Comparison of ENCODE assay signal across 8 cellular contexts in genomic region chr17:68198931-68199836, GRCh38. TPM values are rescaled to one million over a fixed set of nuclear protein-coding genes. Genes with fewer than 3 reads are reported as not detected.
A peak's percentile ranks its signal among the peaks of the same experiment; 100 is the strongest.
DNase-seq lines count a peak whose midpoint lies in the region; ATAC-seq lines count a peak whose summit lies in the region.

No MANE protein-coding gene starts in this region.

- peaks cover 24% of the 10 kb centered on the region for H3K27me3 Mint-ChIP-seq in stimulated activated memory B cell treated with anti-CD40 and anti-IgM and Interleukin-4, amounts not matched to agents 10 μg/mL and 1 μg/mL and 100 μg/mL, for 72 hours

- H3K4me1 Mint-ChIP-seq in stimulated activated memory B cell treated with anti-CD40 and anti-IgM and Interleukin-4, amounts not matched to agents 10 μg/mL and 1 μg/mL and 100 μg/mL, for 72 hours, result peaks cover 45% of the 10 kb centered on the region

- peak overlapping the region; percentile 78 for H3K4me3 Mint-ChIP-seq in stimulated activated memory B cell treated with anti-CD40 and anti-IgM and Interleukin-4, amounts not matched to agents 10 μg/mL and 1 μg/mL and 100 μg/mL, for 72 hours

- intact Hi-C loops in left cardiac atrium (cut with DNase I), result no loop called here

- H3K9me3 Mint-ChIP-seq in stimulated activated memory B cell treated with anti-CD40 and anti-IgM and Interleukin-4, amounts not matched to agents 10 μg/mL and 1 μg/mL and 100 μg/mL, for 72 hours, result no peaks in the 10 kb centered on the region

- ATAC-seq in left cardiac atrium (peak in 1 of 2 donors; percentile 7), HG03135 (IDR thresholded peaks at IDR 0.05; ENCODE audit: unreplicated experiment) (no peak), HG03354 (IDR thresholded peaks at IDR 0.05; ENCODE audit: poor library complexity, severe bottlenecking, unreplicated experiment) (no peak)
- ATAC-seq in stimulated activated memory B cell treated with anti-CD40 and anti-IgM and Interleukin-4, amounts not matched to agents 10 μg/mL and 1 μg/mL and 100 μg/mL, for 72 hours, result peak; percentile 44

- peak overlapping the region; percentile 77 for H3K27ac Mint-ChIP-seq in stimulated activated memory B cell treated with anti-CD40 and anti-IgM and Interleukin-4, amounts not matched to agents 10 μg/mL and 1 μg/mL and 100 μg/mL, for 72 hours

- DNase-seq in activated T-cell treated with anti-CD3 and anti-CD28 coated beads, Interleukin-2, amount 50 U/mL, for 1 hour, result peak; percentile 64
- DNase-seq in activated T-cell treated with anti-CD3 and anti-CD28 coated beads for 4 hours (no peak), left cardiac atrium (peak; percentile 29), cerebellum (ENCODE audit: low spot score) (no peak)
- peak; percentile 24 to 30 for DNase-seq in activated CD4-positive, alpha-beta T cell treated with anti-CD3 and anti-CD28 coated beads, Interleukin-2, amount 50 U/mL, for 4 hours

- no peaks in the 10 kb centered on the region for H3K36me3 Mint-ChIP-seq in stimulated activated memory B cell treated with anti-CD40 and anti-IgM and Interleukin-4, amounts not matched to agents 10 μg/mL and 1 μg/mL and 100 μg/mL, for 72 hours

RNA-seq across cellular contexts. Expression of gene AMZ2, which starts 48.7 kb away (rescaled TPM):
- total RNA-seq in left cardiac atrium, result 10 to 100 TPM; 71.1 to 77.5 TPM
- 43.8 TPM for total RNA-seq in cerebellum

Comparison
In these comparisons a context has a peak if more than half of its experiments do, and no peak if none do; other contexts are left out.
1. DNase-seq: peak in activated T-cell treated with anti-CD3 and anti-CD28 coated beads, Interleukin-2, amount 50 U/mL, for 1 hour (single experiment), activated CD4-positive, alpha-beta T cell treated with anti-CD3 and anti-CD28 coated beads, Interleukin-2, amount 50 U/mL, for 4 hours (2 of 2) and left cardiac atrium (single experiment); none in activated T-cell treated with anti-CD3 and anti-CD28 coated beads for 4 hours (single experiment) and cerebellum (single experiment).